Comparison of ENCODE assay signal across 7 cellular contexts in the genomic region with DNA sequence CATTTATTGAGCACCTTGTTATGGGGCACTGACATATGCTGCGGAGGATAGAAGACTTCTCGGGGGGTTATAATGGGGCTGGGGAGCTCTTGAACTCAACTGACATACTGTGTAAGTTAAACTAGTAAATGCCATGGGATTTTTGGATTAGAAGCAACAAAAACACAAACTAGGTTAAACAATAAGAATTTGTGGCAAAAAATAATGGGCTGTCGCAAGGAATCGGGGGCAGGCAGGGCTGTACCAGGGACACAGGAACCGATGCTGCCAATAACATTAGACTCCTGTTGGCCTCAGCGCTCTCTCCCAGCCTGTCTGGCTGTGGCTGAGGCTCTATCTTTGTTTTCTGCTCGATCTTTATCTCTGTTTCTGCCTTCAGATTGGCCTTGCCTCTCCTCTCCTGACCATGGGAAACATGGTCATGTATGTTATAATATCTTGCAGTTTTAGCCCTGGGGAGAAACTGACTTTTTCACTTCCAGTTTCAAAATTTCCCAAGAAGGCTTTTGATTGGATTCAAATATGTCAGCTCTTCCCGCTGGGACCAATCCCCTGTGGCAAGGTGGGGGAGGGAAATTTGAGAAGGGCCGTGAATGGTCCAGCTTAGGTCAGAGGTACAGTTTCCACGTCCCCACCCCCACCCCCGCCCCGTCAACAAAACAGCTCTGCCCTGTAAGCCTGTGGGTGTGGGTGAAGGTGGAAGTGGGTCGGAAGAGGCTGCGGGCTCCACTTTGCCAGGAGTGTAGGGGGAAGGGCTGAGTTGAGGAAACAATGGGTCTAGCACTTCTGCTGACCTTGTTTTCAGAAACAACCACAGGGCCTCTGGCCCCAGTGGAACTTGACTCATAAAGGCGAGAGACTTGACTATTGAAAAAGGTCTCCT.
DNase-seq lines count a peak whose midpoint lies in the region; ATAC-seq and TF ChIP-seq lines count a peak whose summit lies in the region.

No MANE protein-coding gene starts in this region.

- intact Hi-C loops in lower leg skin (cut with DNase I; ENCODE audit: low total_unique reads) = no loop called here

- DNase-seq in NCI-H2029 treated with DMSO at 0.1 percent for 48 hours (lab: John Stamatoyannopoulos, UW) (peak; percentile 71), dermis blood vessel endothelial cell (peak; percentile 94), lower leg skin (ENCODE audit: low spot score in 2 of 2) (peak; percentile 66 to 90)
- DNase-seq in activated CD4-positive, alpha-beta T cell treated with anti-CD3 and anti-CD28 coated beads for 1 hour = peak; percentile 11
- DNase-seq in stimulated activated CD8-positive, alpha-beta memory T cell treated with anti-CD3 and anti-CD28 coated beads, Interleukin-15, amount 100 ng/mL, for 48 hours (ENCODE audit: low read depth in 2 of 2) = peak; percentile 70 to 74

- ATAC-seq in GM18502 (IDR thresholded peaks at IDR 0.05; ENCODE audit: poor library complexity, unreplicated experiment) (peak; percentile 50), HG02759 (IDR thresholded peaks at IDR 0.05; ENCODE audit: unreplicated experiment) (peak; percentile 47)

- 18 to 25% methylated on average over 15 of the region's 15 CpGs for WGBS in lower leg skin, 2 donors

- no peak for TF ChIP-seq CTCF in lower leg skin (IDR thresholded peaks at IDR 0.05)

- TF ChIP-seq POLR2A in lower leg skin (IDR thresholded peaks at IDR 0.05) = no peak

- no peak overlapping the region for H3K4me3 ChIP-seq in lower leg skin (ENCODE audit: low read depth, poor library complexity, severe bottlenecking)

Comparison
In these comparisons a context has a peak if more than half of its experiments do, and no peak if none do; other contexts are left out.
1. DNase-seq: peak in every context shown above with its lines; median percentile 94 in dermis blood vessel endothelial cell; 78 in lower leg skin; 72 in stimulated activated CD8-positive, alpha-beta memory T cell treated with anti-CD3 and anti-CD28 coated beads, Interleukin-15, amount 100 ng/mL, for 48 hours; 71 in NCI-H2029 treated with DMSO at 0.1 percent for 48 hours; 11 in activated CD4-positive, alpha-beta T cell treated with anti-CD3 and anti-CD28 coated beads for 1 hour.